In genomic region chr2:30145826-30146336, GRCh38 we compare ENCODE assay signal across 8 cellular contexts. TPM values are rescaled to one million over a fixed set of nuclear protein-coding genes. Genes with fewer than 3 reads are reported as not detected.
DNase-seq lines count a peak whose midpoint lies in the region; ATAC-seq and TF ChIP-seq lines count a peak whose summit lies in the region.

No MANE protein-coding gene starts in this region.

- H3K4me3 ChIP-seq in parathyroid adenoma (ENCODE audit: low read depth, low read length) = peak overlapping the region; percentile 97

- H3K27ac Mint-ChIP-seq in Calu3 (ENCODE audit: unreplicated experiment) = peak overlapping the region; percentile 87

- H3K27ac ChIP-seq in RWPE1 (peak overlapping the region; percentile 88), epithelial cell of prostate (peak overlapping the region; percentile 92), parathyroid adenoma (peak overlapping the region; percentile 97)

- no peaks in the 10 kb centered on the region for H3K9me3 Mint-ChIP-seq in Calu3 (ENCODE audit: low read depth, unreplicated experiment)

- peaks cover 20% of the 10 kb centered on the region for H3K36me3 Mint-ChIP-seq in Calu3 (ENCODE audit: insufficient read depth, unreplicated experiment)

- ATAC-seq in left lobe of liver = no peak

- H3K27me3 Mint-ChIP-seq in Calu3 (ENCODE audit: unreplicated experiment) = peaks cover 32% of the 10 kb centered on the region

- H2AFZ ChIP-seq in parathyroid adenoma = peak overlapping the region; percentile 82

- peak overlapping the region; percentile 69 for H3K4me2 ChIP-seq in parathyroid adenoma (ENCODE audit: low read length)

- no peaks in the 10 kb centered on the region for H3K27me3 ChIP-seq in parathyroid adenoma (ENCODE audit: control insufficient read depth, insufficient read depth, low read length)

- H3K79me2 ChIP-seq in parathyroid adenoma = peaks cover 10% of the 10 kb centered on the region

- peaks cover 8% of the 10 kb centered on the region for H3K4me1 Mint-ChIP-seq in Calu3 (ENCODE audit: low read depth, unreplicated experiment)

- DNase-seq in Calu3 = no peak
- no peak for DNase-seq in RWPE1 (ENCODE audit: low spot score)
- no peak for DNase-seq in epithelial cell of prostate (ENCODE audit: low read depth, low spot score)
- DNase-seq in GM13976 (ENCODE audit: low spot score) = no peak
- DNase-seq in left lobe of liver (ENCODE audit: low spot score) = no peak
- DNase-seq in NCI-H526 (lab: John Stamatoyannopoulos, UW) = no peak
- no peak for DNase-seq in GDM1 (lab: John Stamatoyannopoulos, UW)

- TF ChIP-seq CTCF in Calu3 (IDR thresholded peaks at IDR 0.05; ENCODE audit: unreplicated experiment) (no peak), RWPE1 (conservative IDR thresholded peaks at IDR 0.05; ENCODE audit: low read depth) (no peak), parathyroid adenoma (IDR thresholded peaks at IDR 0.05) (no peak), GM13976 (IDR thresholded peaks at IDR 0.05; ENCODE audit: borderline replicate concordance, control extremely low read depth, extremely low read depth, insufficient read depth, missing control alignments) (no peak)

- H3K4me1 ChIP-seq in parathyroid adenoma = peaks cover 23% of the 10 kb centered on the region

- no peaks in the 10 kb centered on the region for H3K36me3 ChIP-seq in parathyroid adenoma (ENCODE audit: control insufficient read depth, insufficient read depth, low read length)

- BruUV-seq in Calu3 (replicated peaks; lab: Mats Ljungman, UMichigan) = TSS peak; percentile 80

- H3K9ac ChIP-seq in parathyroid adenoma = no peak overlapping the region

- H3K4me3 Mint-ChIP-seq in Calu3 (ENCODE audit: low read depth, unreplicated experiment) = peak overlapping the region; percentile 74

- POLR2A ChIA-PET in RWPE1 (lab: Yijun Ruan, JAX; ENCODE audit: low non-redundant PET) = no interaction called here

- CTCF ChIA-PET in Calu3 (lab: Charles Lee) = interaction anchor here (0.7 to 1.5 kb wide), 3 partner anchors 18 to 541 kb away, joined by 3 to 8 read pairs (median 4); no protein-coding TSS in a partner anchor
- CTCF ChIA-PET in RWPE1 (lab: Yijun Ruan, JAX) = interaction anchor here (0.6 to 0.9 kb wide), 2 partner anchors 33 to 55 kb away, joined by 3 to 4 read pairs; no protein-coding TSS in a partner anchor

- intact Hi-C loops in Calu3 (cut with micrococcal nuclease; ENCODE audit: unreplicated experiment) = no loop called here

- in situ Hi-C loops in GM13976 (cut with MboI; ENCODE audit: low sequenced_read_pairs, unreplicated experiment) = no loop called here

- H3K9me3 ChIP-seq in parathyroid adenoma (ENCODE audit: control insufficient read depth, low read length) = no peaks in the 10 kb centered on the region

RNA-seq across cellular contexts. Expression of gene YPEL5, which starts 0.9 kb away (rescaled TPM):
- total RNA-seq in Calu3 (2022) (23.0 and 27.4 TPM in 2 replicates), left lobe of liver (33.5 TPM)
